8 cellular contexts compared by ENCODE assay signal in the genomic region with DNA sequence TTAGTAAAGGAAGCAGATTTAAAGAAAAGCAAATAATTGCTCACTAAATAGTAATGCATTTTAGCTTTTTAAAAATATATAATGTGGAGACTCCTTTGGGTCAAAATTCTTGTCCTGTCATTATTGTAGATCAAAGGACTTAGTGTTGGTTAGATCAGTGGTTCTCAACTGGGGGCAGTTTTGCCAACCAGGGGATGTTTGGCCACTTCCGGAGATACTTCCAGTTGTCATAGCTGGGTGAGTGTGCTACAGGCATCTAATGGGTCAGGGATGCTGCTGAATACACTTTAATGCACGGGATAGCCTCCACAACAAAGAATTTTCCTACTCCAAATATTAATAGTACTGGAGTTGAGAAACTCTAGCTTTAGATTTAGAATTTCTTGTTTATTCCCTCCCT.
DNase-seq lines count a peak whose midpoint lies in the region; ATAC-seq and TF ChIP-seq lines count a peak whose summit lies in the region.

No MANE protein-coding gene starts in this region.

- H3K4me3 Mint-ChIP-seq in stimulated activated naive CD8-positive, alpha-beta T cell treated with anti-CD3 and anti-CD28 coated beads, Interleukin-15, Interleukin-2, amounts not matched to agents 100 ng/mL and 50 ng/mL, for 24 hours: peak overlapping the region; percentile 73
- peak overlapping the region; percentile 85 for H3K4me3 Mint-ChIP-seq in activated naive CD8-positive, alpha-beta T cell

- H3K36me3 ChIP-seq in mesenchymal stem cell (ENCODE audit: control insufficient read depth in 1 of 2, insufficient read depth in 2 of 2, low read depth in 1 of 2, low read length in 2 of 2): no peaks in the 10 kb centered on the region
- no peaks in the 10 kb centered on the region for H3K36me3 ChIP-seq in mucosa of descending colon (ENCODE audit: low read depth)

- no peak for TF ChIP-seq POLR2A in GM18505 (IDR thresholded peaks at IDR 0.05; ENCODE audit: borderline replicate concordance, extremely low read depth, insufficient read depth, insufficient read length)

- H3K9ac ChIP-seq in mesenchymal stem cell (ENCODE audit: low read length): peak overlapping the region; percentile 82

- no peak overlapping the region for H2AK5ac ChIP-seq in mesenchymal stem cell (ENCODE audit: low read length, severe bottlenecking)

- no peak overlapping the region for H2AFZ ChIP-seq in mesenchymal stem cell (ENCODE audit: low read depth, low read length)

- no peak overlapping the region for H2BK12ac ChIP-seq in mesenchymal stem cell (ENCODE audit: low read length in 2 of 2)

- intact Hi-C loops in mucosa of descending colon (cut with DNase I, micrococcal nuclease): no loop called here

- H3K4me3 ChIP-seq in mesenchymal stem cell (ENCODE audit: insufficient read depth in 1 of 2, low read depth in 1 of 2, low read length in 2 of 2) (peak overlapping the region in 1 of 2 experiments; percentile 70), mucosa of descending colon (no peak overlapping the region)

- H3K9me3 Mint-ChIP-seq in stimulated activated naive CD8-positive, alpha-beta T cell treated with anti-CD3 and anti-CD28 coated beads, Interleukin-15, Interleukin-2, amounts not matched to agents 100 ng/mL and 50 ng/mL, for 24 hours: peaks cover 12% of the 10 kb centered on the region
- no peaks in the 10 kb centered on the region for H3K9me3 Mint-ChIP-seq in activated naive CD8-positive, alpha-beta T cell (ENCODE audit: low read depth)

- H3K4ac ChIP-seq in mesenchymal stem cell (ENCODE audit: low read depth in 1 of 2, low read length in 2 of 2): no peak overlapping the region

- no peak overlapping the region for H3K14ac ChIP-seq in mesenchymal stem cell (ENCODE audit: low read length in 2 of 2)

- no peak for ATAC-seq in stimulated activated naive CD8-positive, alpha-beta T cell treated with anti-CD3 and anti-CD28 coated beads, Interleukin-15, Interleukin-2, amounts not matched to agents 100 U/mL and 50 U/mL, for 24 hours
- ATAC-seq in GM18505 (IDR thresholded peaks at IDR 0.05; ENCODE audit: unreplicated experiment): no peak
- no peak for ATAC-seq in mucosa of descending colon

- H2BK15ac ChIP-seq in mesenchymal stem cell (ENCODE audit: low read depth, poor library complexity, severe bottlenecking): no peak overlapping the region

- H3K27ac ChIP-seq in mesenchymal stem cell (ENCODE audit: low read length, poor library complexity, severe bottlenecking): no peak overlapping the region

- no peaks in the 10 kb centered on the region for H3K9me3 ChIP-seq in mesenchymal stem cell (ENCODE audit: control insufficient read depth, low read length)
- no peaks in the 10 kb centered on the region for H3K9me3 ChIP-seq in mucosa of descending colon

- H2BK120ac ChIP-seq in mesenchymal stem cell (ENCODE audit: low read depth, low read length): no peak overlapping the region

- H3K27ac Mint-ChIP-seq in stimulated activated naive CD8-positive, alpha-beta T cell treated with anti-CD3 and anti-CD28 coated beads, Interleukin-15, Interleukin-2, amounts not matched to agents 100 ng/mL and 50 ng/mL, for 24 hours: peak overlapping the region; percentile 72
- H3K27ac Mint-ChIP-seq in activated naive CD8-positive, alpha-beta T cell: peak overlapping the region; percentile 95

- no peaks in the 10 kb centered on the region for H3K27me3 ChIP-seq in mesenchymal stem cell (ENCODE audit: control insufficient read depth in 1 of 2, insufficient read depth in 1 of 2, low read length in 2 of 2)

- WGBS in mesenchymal stem cell: no CpG with 5 or more reads among the region's 2 CpGs

- H3K18ac ChIP-seq in mesenchymal stem cell (ENCODE audit: low read depth in 1 of 2, low read length in 2 of 2): no peak overlapping the region

- H3K79me1 ChIP-seq in mesenchymal stem cell (replicated peaks; ENCODE audit: low read length, poor library complexity, severe bottlenecking): peaks cover 24% of the 10 kb centered on the region

- H4K8ac ChIP-seq in mesenchymal stem cell (ENCODE audit: low read length): no peak overlapping the region

- H4K91ac ChIP-seq in mesenchymal stem cell (ENCODE audit: low read length): no peak overlapping the region

- peaks cover 79% of the 10 kb centered on the region for H3K4me1 Mint-ChIP-seq in stimulated activated naive CD8-positive, alpha-beta T cell treated with anti-CD3 and anti-CD28 coated beads, Interleukin-15, Interleukin-2, amounts not matched to agents 100 ng/mL and 50 ng/mL, for 24 hours (ENCODE audit: low read depth)
- H3K4me1 Mint-ChIP-seq in activated naive CD8-positive, alpha-beta T cell (ENCODE audit: low read depth): peaks cover 74% of the 10 kb centered on the region

- H3K36me3 Mint-ChIP-seq in stimulated activated naive CD8-positive, alpha-beta T cell treated with anti-CD3 and anti-CD28 coated beads, Interleukin-15, Interleukin-2, amounts not matched to agents 100 ng/mL and 50 ng/mL, for 24 hours (ENCODE audit: low read depth): no peaks in the 10 kb centered on the region
- H3K36me3 Mint-ChIP-seq in activated naive CD8-positive, alpha-beta T cell: peaks cover 2% of the 10 kb centered on the region

- H3K4me2 ChIP-seq in mesenchymal stem cell (ENCODE audit: low read length, poor library complexity, severe bottlenecking): no peak overlapping the region

- H2BK5ac ChIP-seq in mesenchymal stem cell (ENCODE audit: low read depth, low read length, poor library complexity, severe bottlenecking): no peak overlapping the region

- no peak overlapping the region for H3K23ac ChIP-seq in mesenchymal stem cell (ENCODE audit: low read length in 2 of 2)

- peaks cover 2% of the 10 kb centered on the region for H3K4me1 ChIP-seq in mesenchymal stem cell (ENCODE audit: control insufficient read depth, insufficient read depth, low read depth, low read length)
- H3K4me1 ChIP-seq in mucosa of descending colon (ENCODE audit: low read depth): no peaks in the 10 kb centered on the region

- DNase-seq in stimulated activated naive CD8-positive, alpha-beta T cell treated with anti-CD3 and anti-CD28 coated beads, Interleukin-15, Interleukin-2, amounts not matched to agents 100 U/mL and 50 U/mL, for 24 hours: no peak
- DNase-seq in mesenchymal stem cell: no peak
- DNase-seq in NK-92 (lab: John Stamatoyannopoulos, UW; ENCODE audit: unreplicated experiment): no peak
- no peak for DNase-seq in occipital lobe (lab: John Stamatoyannopoulos, UW)
- DNase-seq in mucosa of descending colon: no peak

- TF ChIP-seq CTCF in mucosa of descending colon (IDR thresholded peaks at IDR 0.05): no peak

- no peaks in the 10 kb centered on the region for H3K27me3 Mint-ChIP-seq in stimulated activated naive CD8-positive, alpha-beta T cell treated with anti-CD3 and anti-CD28 coated beads, Interleukin-15, Interleukin-2, amounts not matched to agents 100 ng/mL and 50 ng/mL, for 24 hours
- H3K27me3 Mint-ChIP-seq in activated naive CD8-positive, alpha-beta T cell: no peaks in the 10 kb centered on the region
